ENCODE assay signal across 23 cellular contexts in genomic region chr6:135575629-135576028, GRCh38.
"Had no signal": no experiment of that assay in that cellular context is flagged by ENCODE, and none has a peak within 500 bp of the region (broad histone marks: within the 10 kb centered on the region; RNA-seq: fewer than 3 reads in every experiment).

No MANE protein-coding gene starts in this region.

- H3K4me3 ChIP-seq: adrenal gland, breast epithelium had no signal

- DNase-seq: activated B cell treated with CpG ODN at 0.5 μM for 24 hours; activated CD4-positive, alpha-beta T cell treated with anti-CD3 and anti-CD28 coated beads for 1 hour; activated CD4-positive, alpha-beta T cell treated with anti-CD3 and anti-CD28 coated beads, Interleukin-2, amount 50 U/mL, for 48 hours; activated CD8-positive, alpha-beta memory T cell treated with anti-CD3 and anti-CD28 coated beads, Interleukin-2, amount 10 ng/mL, durations not matched to agents 7 days and 5 days; activated gamma-delta T cell; activated naive CD4-positive, alpha-beta T cell treated with anti-CD3 and anti-CD28 coated beads for 36 hours; activated T-cell treated with anti-CD3 and anti-CD28 coated beads, Interleukin-2, amount 50 U/mL, for 24 hours; adrenal gland; NCI-H1694; NCI-H2081; NCI-H2171 treated with DMSO at 0.1 percent for 48 hours; NCI-H526 treated with DMSO at 0.1 percent for 48 hours; NCI-H82; SIG-M5; T-cell; T-helper 2 cell; T1000 had no signal

- H3K9ac ChIP-seq: KMS-11 had no signal

- H3K36me3 ChIP-seq: adrenal gland, breast epithelium had no signal

- H3K9me3 ChIP-seq: adrenal gland, breast epithelium had no signal

- H3K27ac Mint-ChIP-seq: activated B cell treated with CpG ODN at 0.5 μM for 24 hours; activated CD8-positive, alpha-beta memory T cell treated with anti-CD3 and anti-CD28 coated beads, Interleukin-2, amount 10 ng/mL, durations not matched to agents 7 days and 5 days; activated naive CD4-positive, alpha-beta T cell treated with anti-CD3 and anti-CD28 coated beads for 36 hours; IgD-negative memory B cell; T-cell had no signal

- H3K4me1 ChIP-seq: adrenal gland, breast epithelium had no signal

- H3K27ac ChIP-seq: adrenal gland, breast epithelium, KMS-11 had no signal

- H3K27me3 ChIP-seq: adrenal gland, breast epithelium had no signal

- H3K36me3 Mint-ChIP-seq: IgD-negative memory B cell, T-cell had no signal

- H3K9me3 Mint-ChIP-seq: activated B cell treated with CpG ODN at 0.5 μM for 24 hours; activated naive CD4-positive, alpha-beta T cell treated with anti-CD3 and anti-CD28 coated beads for 36 hours; activated T-cell treated with anti-CD3 and anti-CD28 coated beads, Interleukin-2, amount 50 U/mL, for 24 hours; IgD-negative memory B cell; T-cell had no signal

- FAIRE-seq: TTC549 had no signal

- H3K27me3 Mint-ChIP-seq: activated B cell treated with CpG ODN at 0.5 μM for 24 hours; activated CD4-positive, alpha-beta T cell treated with anti-CD3 and anti-CD28 coated beads, Interleukin-2, amount 10 ng/mL, durations not matched to agents 24 days and 14 days; activated CD8-positive, alpha-beta memory T cell treated with anti-CD3 and anti-CD28 coated beads, Interleukin-2, amount 10 ng/mL, durations not matched to agents 7 days and 5 days; activated naive CD8-positive, alpha-beta T cell; activated T-cell treated with anti-CD3 and anti-CD28 coated beads, Interleukin-2, amount 50 U/mL, for 24 hours; T-cell had no signal

- H3K4me2 ChIP-seq: KMS-11 had no signal

- ATAC-seq: activated CD8-positive, alpha-beta memory T cell treated with anti-CD3 and anti-CD28 coated beads, Interleukin-2, amount 10 ng/mL, durations not matched to agents 7 days and 5 days; T-cell had no signal

- H3K4me3 Mint-ChIP-seq: activated B cell treated with CpG ODN at 0.5 μM for 24 hours; activated CD8-positive, alpha-beta memory T cell treated with anti-CD3 and anti-CD28 coated beads, Interleukin-2, amount 10 ng/mL, durations not matched to agents 7 days and 5 days; activated naive CD4-positive, alpha-beta T cell treated with anti-CD3 and anti-CD28 coated beads for 36 hours; activated naive CD8-positive, alpha-beta T cell; activated T-cell treated with anti-CD3 and anti-CD28 coated beads, Interleukin-2, amount 50 U/mL, for 24 hours; IgD-negative memory B cell; T-cell had no signal
